In genomic region chr20:49769125-49769581, GRCh38 we compare ENCODE assay signal across 11 cellular contexts. TPM values are rescaled to one million over a fixed set of nuclear protein-coding genes. Genes with fewer than 3 reads are reported as not detected.
DNase-seq lines count a peak whose midpoint lies in the region; ATAC-seq, FAIRE-seq and TF ChIP-seq lines count a peak whose summit lies in the region.
"Had no signal": no experiment of that assay in that cellular context is flagged by ENCODE, and none has a peak within 500 bp of the region (broad histone marks: within the 10 kb centered on the region; RNA-seq: fewer than 3 reads in every experiment).

No MANE protein-coding gene starts in this region.

- TF ChIP-seq CTCF in astrocyte (IDR thresholded peaks at IDR 0.05; ENCODE audit: insufficient read depth, low read depth, low read length) (no peak), lung (IDR thresholded peaks at IDR 0.05; ENCODE audit: control extremely low read depth, extremely low read depth) (no peak), tibial nerve (IDR thresholded peaks at IDR 0.05) (no peak)

- no peak for TF ChIP-seq EP300 in tibial nerve (IDR thresholded peaks at IDR 0.05)

- no peaks in the 10 kb centered on the region for H3K9me3 Mint-ChIP-seq in activated naive CD4-positive, alpha-beta T cell treated with anti-CD3 and anti-CD28 coated beads, Interleukin-2, amount 50 U/mL, for 24 hours
- H3K9me3 Mint-ChIP-seq in astrocyte (ENCODE audit: unreplicated experiment), result peaks cover 6% of the 10 kb centered on the region

- TF ChIP-seq POLR2A in tibial nerve (IDR thresholded peaks at IDR 0.05), result no peak

- no peak overlapping the region for H3K4me3 Mint-ChIP-seq in activated naive CD4-positive, alpha-beta T cell treated with anti-CD3 and anti-CD28 coated beads, Interleukin-2, amount 50 U/mL, for 24 hours
- no peak overlapping the region for H3K4me3 Mint-ChIP-seq in astrocyte (ENCODE audit: unreplicated experiment)

- H3K36me3 ChIP-seq in astrocyte (ENCODE audit: insufficient read depth, low read length) (no peaks in the 10 kb centered on the region), lung (ENCODE audit: control insufficient read depth in 2 of 2, insufficient read depth in 2 of 2, low read length in 2 of 2) (no peaks in the 10 kb centered on the region), tibial nerve (no peaks in the 10 kb centered on the region), SJCRH30 (no peaks in the 10 kb centered on the region)

- peak overlapping the region; percentile 9 for H3K27ac Mint-ChIP-seq in activated naive CD4-positive, alpha-beta T cell treated with anti-CD3 and anti-CD28 coated beads, Interleukin-2, amount 50 U/mL, for 24 hours
- H3K27ac Mint-ChIP-seq in astrocyte (ENCODE audit: unreplicated experiment), result peak overlapping the region; percentile 27

- H3K27me3 Mint-ChIP-seq in activated naive CD4-positive, alpha-beta T cell treated with anti-CD3 and anti-CD28 coated beads, Interleukin-2, amount 50 U/mL, for 24 hours, result peaks cover 29% of the 10 kb centered on the region
- peaks cover 2% of the 10 kb centered on the region for H3K27me3 Mint-ChIP-seq in astrocyte (ENCODE audit: low read depth, unreplicated experiment)

- no peak overlapping the region for H3K4me3 ChIP-seq in astrocyte (ENCODE audit: insufficient read depth, low read depth, low read length)
- no peak overlapping the region for H3K4me3 ChIP-seq in lung
- H3K4me3 ChIP-seq in tibial nerve, result no peak overlapping the region
- no peak overlapping the region for H3K4me3 ChIP-seq in SJCRH30

- ATAC-seq in lung (ENCODE audit: insufficient read depth, low FRiP score), result no peak
- no peak for ATAC-seq in GM18498 (IDR thresholded peaks at IDR 0.05; ENCODE audit: unreplicated experiment)

- H3K79me2 ChIP-seq in astrocyte (ENCODE audit: insufficient read depth, low read length), result no peaks in the 10 kb centered on the region

- no peak overlapping the region for H3K27ac ChIP-seq in astrocyte (ENCODE audit: low read depth, low read length)
- peak overlapping the region; percentile 72 for H3K27ac ChIP-seq in lung (ENCODE audit: low read depth in 1 of 2, low read length in 1 of 2)
- peak overlapping the region in 3 of 4 donors; percentile 16 to 65 (median 42) for H3K27ac ChIP-seq in tibial nerve
- no peak overlapping the region for H3K27ac ChIP-seq in SJCRH30

- no peak overlapping the region for H2AFZ ChIP-seq in astrocyte (ENCODE audit: low read depth, low read length)

- no peak for FAIRE-seq in astrocyte (lab: Jason Lieb, UNC)
- FAIRE-seq: H54 had no signal

- H3K4me2 ChIP-seq in astrocyte (ENCODE audit: low read length), result peak overlapping the region; percentile 71

- H4K20me1 ChIP-seq in astrocyte (ENCODE audit: insufficient read depth, low read length), result no peaks in the 10 kb centered on the region

- no peak overlapping the region for H3K9ac ChIP-seq in astrocyte (ENCODE audit: low read length)

- peaks cover 26% of the 10 kb centered on the region for H3K4me1 Mint-ChIP-seq in activated naive CD4-positive, alpha-beta T cell treated with anti-CD3 and anti-CD28 coated beads, Interleukin-2, amount 50 U/mL, for 24 hours
- H3K4me1 Mint-ChIP-seq in astrocyte (ENCODE audit: low read depth, unreplicated experiment), result peaks cover 17% of the 10 kb centered on the region

- DNase-seq in activated naive CD4-positive, alpha-beta T cell treated with anti-CD3 and anti-CD28 coated beads, Interleukin-2, amount 50 U/mL, for 16 hours, result no peak
- DNase-seq in astrocyte (ENCODE audit: low read depth) (no peak), lung (ENCODE audit: low spot score) (no peak), tibial nerve (ENCODE audit: low spot score in 2 of 2) (no peak), SJCRH30 (no peak)
- no peak for DNase-seq in activated effector memory CD4-positive, alpha-beta T cell treated with Interleukin-2 at 50 U/mL for 16 hours
- DNase-seq: activated naive CD4-positive, alpha-beta T cell; NK-92 treated with Interleukin-12 subunit alpha and Interleukin-12 subunit beta, amount 100 ng/mL, for 24 hours had no signal

- H3K36me3 Mint-ChIP-seq in activated naive CD4-positive, alpha-beta T cell treated with anti-CD3 and anti-CD28 coated beads, Interleukin-2, amount 50 U/mL, for 24 hours, result no peaks in the 10 kb centered on the region
- no peaks in the 10 kb centered on the region for H3K36me3 Mint-ChIP-seq in astrocyte (ENCODE audit: low read depth, unreplicated experiment)

- H3K9me3 ChIP-seq in astrocyte (ENCODE audit: insufficient read depth, low read depth, low read length), result no peaks in the 10 kb centered on the region
- peaks cover 0 to 3% of the 10 kb centered on the region in 2 donors for H3K9me3 ChIP-seq in lung (ENCODE audit: control insufficient read depth in 2 of 2, insufficient read depth in 1 of 2, low read length in 1 of 2)
- no peaks in the 10 kb centered on the region for H3K9me3 ChIP-seq in tibial nerve
- no peaks in the 10 kb centered on the region for H3K9me3 ChIP-seq in SJCRH30 (replicated peaks)

- H3K27me3 ChIP-seq in astrocyte (ENCODE audit: insufficient read depth, low read length) (no peaks in the 10 kb centered on the region), lung (ENCODE audit: control insufficient read depth, insufficient read depth) (no peaks in the 10 kb centered on the region), tibial nerve (no peaks in the 10 kb centered on the region), SJCRH30 (no peaks in the 10 kb centered on the region)

- peaks cover 16% of the 10 kb centered on the region for H3K4me1 ChIP-seq in astrocyte (ENCODE audit: insufficient read depth, low read length)
- peaks cover 0 to 18% of the 10 kb centered on the region in 2 donors for H3K4me1 ChIP-seq in lung (ENCODE audit: control insufficient read depth in 2 of 2, insufficient read depth in 2 of 2, low read length in 2 of 2)
- peaks cover 0 to 71% (median 13%) of the 10 kb centered on the region in 4 donors for H3K4me1 ChIP-seq in tibial nerve
- peaks cover 23% of the 10 kb centered on the region for H3K4me1 ChIP-seq in SJCRH30

- WGBS in lung, 2 donors, result 82 to 92% methylated on average over 5 of the region's 5 CpGs
- WGBS in tibial nerve, 2 donors, result 92 to 97% methylated on average over 5 of the region's 5 CpGs

RNA-seq across cellular contexts. Expression of gene SLC9A8, which starts 43.5 kb away (rescaled TPM):
- total RNA-seq in astrocyte (6.2 and 6.9 TPM in 2 replicates), lung (10 to 100 TPM in 1 of 2 donors, 1 to 10 TPM in 1; 7.8 to 21.1 TPM), tibial nerve (10 to 100 TPM in 3 of 4 donors, 1 to 10 TPM in 1; 8.2 to 17.3 (median 12.1) TPM)
- polyA plus RNA-seq in lung, result 10 to 100 TPM in 1 of 2 donors, 1 to 10 TPM in 1; 7.9 to 20.9 TPM
- total RNA-seq in SJCRH30 (2014; rRNA removed; shearing (Covaris generic)), result 7.4 and 10.2 TPM in 2 replicates

RNA-seq across cellular contexts. Expression of gene B4GALT5, which starts 55.5 kb away (rescaled TPM):
- total RNA-seq in astrocyte (39.1 and 41.9 TPM in 2 replicates), lung (10 to 100 TPM; 40.1 to 43.7 TPM), tibial nerve (10 to 100 TPM; 13.6 to 25.2 (median 20.7) TPM)
- 10 to 100 TPM; 13.9 to 56.7 TPM for polyA plus RNA-seq in lung
- 79.6 and 81.1 TPM in 2 replicates for total RNA-seq in SJCRH30 (2014; rRNA removed; shearing (Covaris generic))

Comparison
In these comparisons a context has a peak if more than half of its experiments do, and no peak if none do; other contexts are left out.
1. H3K27ac ChIP-seq: peak in lung (2 of 2) and tibial nerve (3 of 4); none in astrocyte (single experiment) and SJCRH30 (single experiment).